In the genomic region with DNA sequence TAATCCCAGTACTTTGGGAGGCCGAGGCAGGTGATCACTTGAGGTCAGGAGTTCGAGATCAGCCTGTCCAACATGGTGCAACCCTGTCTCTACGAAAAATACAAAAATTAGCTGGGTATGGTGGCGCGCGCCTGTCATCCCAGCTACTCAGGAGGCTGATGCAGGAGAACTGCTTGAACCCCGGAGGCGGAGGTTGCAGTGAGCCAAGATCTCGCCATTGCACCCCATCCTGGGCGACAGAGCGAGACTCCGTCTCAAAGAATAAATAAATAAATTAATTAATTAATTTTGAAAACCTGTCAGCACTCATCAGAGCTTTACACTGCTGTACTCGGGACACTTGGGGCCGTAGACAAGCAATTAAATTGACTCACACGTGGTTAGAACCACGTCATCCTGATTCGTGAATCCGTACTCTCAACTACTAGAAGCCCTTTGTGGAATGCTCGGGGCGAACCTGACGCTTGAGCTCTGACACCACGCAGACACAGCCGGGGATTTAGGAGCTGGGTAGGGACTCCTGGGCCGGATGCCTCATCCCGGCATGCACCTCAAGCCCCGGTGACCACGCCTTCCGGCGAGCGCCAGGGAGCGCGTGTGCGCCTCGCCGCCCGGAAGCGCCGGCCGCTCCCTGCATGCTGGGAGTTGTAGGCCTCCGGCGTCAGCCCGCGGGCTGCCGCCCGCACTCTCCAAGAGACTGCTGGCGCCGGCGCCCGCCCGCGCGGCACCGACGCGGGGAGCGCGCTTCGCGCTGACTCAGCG, we compare ENCODE assay signal across 8 cellular contexts. TPM values are rescaled to one million over a fixed set of nuclear protein-coding genes. Genes with fewer than 3 reads are reported as not detected.
DNase-seq lines count a peak whose midpoint lies in the region; ATAC-seq and TF ChIP-seq lines count a peak whose summit lies in the region.

A gene with protein sequence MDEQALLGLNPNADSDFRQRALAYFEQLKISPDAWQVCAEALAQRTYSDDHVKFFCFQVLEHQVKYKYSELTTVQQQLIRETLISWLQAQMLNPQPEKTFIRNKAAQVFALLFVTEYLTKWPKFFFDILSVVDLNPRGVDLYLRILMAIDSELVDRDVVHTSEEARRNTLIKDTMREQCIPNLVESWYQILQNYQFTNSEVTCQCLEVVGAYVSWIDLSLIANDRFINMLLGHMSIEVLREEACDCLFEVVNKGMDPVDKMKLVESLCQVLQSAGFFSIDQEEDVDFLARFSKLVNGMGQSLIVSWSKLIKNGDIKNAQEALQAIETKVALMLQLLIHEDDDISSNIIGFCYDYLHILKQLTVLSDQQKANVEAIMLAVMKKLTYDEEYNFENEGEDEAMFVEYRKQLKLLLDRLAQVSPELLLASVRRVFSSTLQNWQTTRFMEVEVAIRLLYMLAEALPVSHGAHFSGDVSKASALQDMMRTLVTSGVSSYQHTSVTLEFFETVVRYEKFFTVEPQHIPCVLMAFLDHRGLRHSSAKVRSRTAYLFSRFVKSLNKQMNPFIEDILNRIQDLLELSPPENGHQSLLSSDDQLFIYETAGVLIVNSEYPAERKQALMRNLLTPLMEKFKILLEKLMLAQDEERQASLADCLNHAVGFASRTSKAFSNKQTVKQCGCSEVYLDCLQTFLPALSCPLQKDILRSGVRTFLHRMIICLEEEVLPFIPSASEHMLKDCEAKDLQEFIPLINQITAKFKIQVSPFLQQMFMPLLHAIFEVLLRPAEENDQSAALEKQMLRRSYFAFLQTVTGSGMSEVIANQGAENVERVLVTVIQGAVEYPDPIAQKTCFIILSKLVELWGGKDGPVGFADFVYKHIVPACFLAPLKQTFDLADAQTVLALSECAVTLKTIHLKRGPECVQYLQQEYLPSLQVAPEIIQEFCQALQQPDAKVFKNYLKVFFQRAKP (plus strand): TSS at position 685 of the 762 bp plus-strand sequence. CDS start 5,644 bp downstream, outside the sequence.

- H3F3A ChIP-seq in smooth muscle cell (ENCODE audit: low read depth) = peaks cover 6% of the 10 kb centered on the region

- peak within 1 kb of the TSS; percentile 94 for H2AFZ ChIP-seq in mammary epithelial cell (ENCODE audit: low read depth, low read length)
- H2AFZ ChIP-seq in smooth muscle cell (ENCODE audit: low read depth) = peak within 1 kb of the TSS; percentile 87

- TSS peak; percentile 81 for BruUV-seq in mammary epithelial cell (replicated peaks; lab: Mats Ljungman, UMichigan)

- peaks cover 45% of the 10 kb centered on the region for H3K79me2 ChIP-seq in mammary epithelial cell (ENCODE audit: insufficient read depth, low read length)
- peaks cover 35% of the 10 kb centered on the region for H3K79me2 ChIP-seq in smooth muscle cell (ENCODE audit: low read depth)

- DNase-seq in AG04450 (ENCODE audit: low read depth, low spot score) = peak; percentile 95
- peak; percentile 91 for DNase-seq in NCI-H2196 treated with DMSO at 0.1 percent for 48 hours (lab: John Stamatoyannopoulos, UW; ENCODE audit: unreplicated experiment)
- peak; percentile 98 for DNase-seq in mammary epithelial cell
- peak; percentile 91 for DNase-seq in smooth muscle cell (lab: John Stamatoyannopoulos, UW; ENCODE audit: unreplicated experiment)

- POLR2A ChIA-PET in AG04450 (lab: Yijun Ruan, JAX) = interaction anchor here (0.6 to 1.6 kb wide), 5 partner anchors 13 to 582 kb away, joined by 3 to 8 read pairs (median 5); a partner anchor contains a TSS

- 15% methylated on average over 16 of the region's 60 CpGs for WGBS in mammary epithelial cell (ENCODE audit: low coverage, missing lambda C conversion rate)
- WGBS in smooth muscle cell (ENCODE audit: low lambda C conversion rate) = 15% methylated on average over 59 of the region's 60 CpGs

- H3K9ac ChIP-seq in mammary epithelial cell (ENCODE audit: insufficient read depth, low read length) = peak within 1 kb of the TSS; percentile 89
- H3K9ac ChIP-seq in iPS-20b (ENCODE audit: low read depth, low read length) = peak within 1 kb of the TSS; percentile 89
- H3K9ac ChIP-seq in smooth muscle cell (ENCODE audit: low read depth) = peak within 1 kb of the TSS; percentile 99

- H3K4me2 ChIP-seq in mammary epithelial cell (ENCODE audit: insufficient read depth, low read depth, low read length) = peak within 1 kb of the TSS; percentile 82
- peak within 1 kb of the TSS; percentile 98 for H3K4me2 ChIP-seq in smooth muscle cell

- H3K4me1 ChIP-seq in mammary epithelial cell (ENCODE audit: insufficient read depth, low read length) = peaks cover 12% of the 10 kb centered on the region
- H3K4me1 ChIP-seq in iPS-20b (ENCODE audit: insufficient read depth, low read length) = peaks cover 15% of the 10 kb centered on the region; the same call in 1 of the 2 replicates
- H3K4me1 ChIP-seq in smooth muscle cell (ENCODE audit: low read depth) = peaks cover 19% of the 10 kb centered on the region

- H3K27me3 ChIP-seq in AG04450 (ENCODE audit: control insufficient read depth, insufficient read depth, low read length) (no peaks in the 10 kb centered on the region), mammary epithelial cell (ENCODE audit: insufficient read depth, low read length) (no peaks in the 10 kb centered on the region), iPS-20b (ENCODE audit: insufficient read depth, low read length) (no peaks in the 10 kb centered on the region), smooth muscle cell (ENCODE audit: low read depth) (no peaks in the 10 kb centered on the region)

- ATAC-seq in GM18907 (IDR thresholded peaks at IDR 0.05; ENCODE audit: unreplicated experiment) = peak; percentile 98
- ATAC-seq in HG03139 (IDR thresholded peaks at IDR 0.05; ENCODE audit: unreplicated experiment) = peak; percentile 97

- no peak for TF ChIP-seq CTCF in AG04450 (IDR thresholded peaks at IDR 0.05; ENCODE audit: low read depth, low read length)
- TF ChIP-seq CTCF in VCaP (conservative IDR thresholded peaks at IDR 0.05) = no peak
- TF ChIP-seq CTCF in mammary epithelial cell (conservative IDR thresholded peaks at IDR 0.05 in 1 of 2, IDR thresholded peaks at IDR 0.05 in 1 of 2; ENCODE audit: extremely low read depth in 1 of 2, insufficient read depth in 1 of 2, low read depth in 1 of 2, low read length in 2 of 2) = no peak
- TF ChIP-seq CTCF in smooth muscle cell (IDR thresholded peaks at IDR 0.05; ENCODE audit: borderline replicate concordance, insufficient read depth, poor library complexity, severe bottlenecking) = no peak

- H3K27ac ChIP-seq in AG04450 (ENCODE audit: low read depth, low read length) (peak within 1 kb of the TSS; percentile 100), VCaP (peak within 1 kb of the TSS; percentile 100), mammary epithelial cell (ENCODE audit: insufficient read depth, low read depth, low read length) (peak within 1 kb of the TSS; percentile 84), iPS-20b (ENCODE audit: low read length) (peak within 1 kb of the TSS; percentile 96), smooth muscle cell (ENCODE audit: low read depth) (peak within 1 kb of the TSS; percentile 100)

- H3K9me3 ChIP-seq in AG04450 (ENCODE audit: control insufficient read depth, insufficient read depth, low read length) (peaks cover 12% of the 10 kb centered on the region; the same call in 1 of the 2 replicates), mammary epithelial cell (replicated peaks; ENCODE audit: insufficient read depth, low read length) (no peaks in the 10 kb centered on the region), iPS-20b (ENCODE audit: insufficient read depth, low read depth, low read length) (no peaks in the 10 kb centered on the region), smooth muscle cell (replicated peaks; ENCODE audit: low read depth) (no peaks in the 10 kb centered on the region)

- H3K36me3 ChIP-seq in mammary epithelial cell (ENCODE audit: insufficient read depth, low read length) = peaks cover 5% of the 10 kb centered on the region
- peaks cover 6% of the 10 kb centered on the region; the same call in 1 of the 2 replicates for H3K36me3 ChIP-seq in iPS-20b (ENCODE audit: insufficient read depth, low read depth, low read length)
- no peaks in the 10 kb centered on the region for H3K36me3 ChIP-seq in smooth muscle cell (ENCODE audit: low read depth)

- intact Hi-C loops in mammary epithelial cell (cut with micrococcal nuclease) = no loop called here

- H4K20me1 ChIP-seq in mammary epithelial cell (ENCODE audit: insufficient read depth, low read length) (no peaks in the 10 kb centered on the region), smooth muscle cell (ENCODE audit: low read depth) (peaks cover 35% of the 10 kb centered on the region)

- CTCF ChIA-PET in AG04450 (lab: Charles Lee) (interaction anchor here (0.6 to 0.9 kb wide), 2 partner anchors 19 to 560 kb away, joined by 3 read pairs; no protein-coding TSS in a partner anchor), mammary epithelial cell (lab: Charles Lee; ENCODE audit: low non-redundant PET) (interaction anchor here (0.8 kb wide), 1 partner anchor 560 kb away, joined by 7 read pairs; a partner anchor contains a TSS)

- in situ Hi-C loops in mammary epithelial cell (cut with MboI; ENCODE audit: low sequenced_read_pairs in 2 of 2) = no loop called here

- dilution Hi-C loops in mammary epithelial cell (cut with HindIII; ENCODE audit: low sequenced_read_pairs) = no loop called here

- H3K4me3 ChIP-seq in AG04450 (ENCODE audit: low read depth, low read length) (peak within 1 kb of the TSS; percentile 97), mammary epithelial cell (replicated peaks in 1 of 3; ENCODE audit: insufficient read depth in 1 of 3, low read depth in 2 of 3, low read length in 3 of 3) (peak within 1 kb of the TSS; percentile 95 to 98 (median 97)), iPS-20b (ENCODE audit: low read length) (peak within 1 kb of the TSS; percentile 80), smooth muscle cell (peak within 1 kb of the TSS; percentile 97)

RNA-seq across cellular contexts. Expression of the gene that starts here (rescaled TPM):
- polyA plus RNA-seq in AG04450 (2011; rRNA removed) (127 and 183 TPM in 2 replicates), mammary epithelial cell (50.4 TPM), smooth muscle cell (42.9 and 45.5 TPM in 2 replicates)
- 68.1 and 123 TPM in 2 replicates for polyA minus RNA-seq in AG04450 (2011; rRNA and poly(A)+ RNA removed)
- total RNA-seq in mammary epithelial cell (100 to 1,000 TPM; 129 to 181 TPM), smooth muscle cell (70.7 and 74.7 TPM in 2 replicates)
- polyA minus RNA-seq in mammary epithelial cell = 40.5 TPM

Comparison
In these comparisons a context has a peak if more than half of its experiments do, and no peak if none do; other contexts are left out.
1. Peak in every context shown above with its lines: DNase-seq, ATAC-seq, H3K4me3 ChIP-seq and H3K27ac ChIP-seq.